ENCODE assay signal across 8 cellular contexts in genomic region chr10:77801474-77802238, GRCh38.
DNase-seq lines count a peak whose midpoint lies in the region; ATAC-seq and TF ChIP-seq lines count a peak whose summit lies in the region.

No MANE protein-coding gene starts in this region.

- no peak overlapping the region for H3K27ac ChIP-seq in spleen

- no peaks in the 10 kb centered on the region for H3K4me1 ChIP-seq in spleen

- DNase-seq in activated gamma-delta T cell treated with anti-CD3 and anti-CD28 coated beads, Interleukin-2, amount 50 U/mL, for 16 hours (ENCODE audit: low read depth): peak; percentile 41
- DNase-seq in spleen (peak; percentile 33), GDM1 (lab: John Stamatoyannopoulos, UW) (no peak), DMS 273 treated with DMSO at 0.1 percent for 48 hours (lab: John Stamatoyannopoulos, UW) (no peak), NCI-H748 (lab: John Stamatoyannopoulos, UW; ENCODE audit: unreplicated experiment) (no peak)

- H3K36me3 ChIP-seq in spleen: peaks cover 0 to 83% (median 8%) of the 10 kb centered on the region in 6 donors

- ATAC-seq in GM18873 (IDR thresholded peaks at IDR 0.05; ENCODE audit: low FRiP score, unreplicated experiment) (peak; percentile 84), HG03520 (IDR thresholded peaks at IDR 0.05; ENCODE audit: unreplicated experiment) (peak; percentile 83), HG03097 (IDR thresholded peaks at IDR 0.05; ENCODE audit: low FRiP score, unreplicated experiment) (no peak)

- TF ChIP-seq CTCF in spleen (IDR thresholded peaks at IDR 0.05 in 8 of 11, conservative IDR thresholded peaks at IDR 0.05 in 3 of 11): no peak

- intact Hi-C loops in spleen (cut with DNase I; ENCODE audit: low total_unique reads): no loop called here

- H3K9me3 ChIP-seq in spleen: no peaks in the 10 kb centered on the region

- no peaks in the 10 kb centered on the region for H3K27me3 ChIP-seq in spleen (replicated peaks in 1 of 7)

- 70 to 78% (median 75%) methylated on average over 14 of the region's 14 CpGs for WGBS in spleen, 5 donors

- TF ChIP-seq POLR2A in spleen (IDR thresholded peaks at IDR 0.05): no peak

- H3K4me3 ChIP-seq in spleen: no peak overlapping the region

Comparison
In these comparisons a context has a peak if more than half of its experiments do, and no peak if none do; other contexts are left out.
1. DNase-seq: peak in activated gamma-delta T cell treated with anti-CD3 and anti-CD28 coated beads, Interleukin-2, amount 50 U/mL, for 16 hours (single experiment) and spleen (single experiment); none in GDM1 (single experiment), DMS 273 treated with DMSO at 0.1 percent for 48 hours (single experiment) and NCI-H748 (single experiment).